8 cellular contexts compared by ENCODE assay signal in the genomic region with DNA sequence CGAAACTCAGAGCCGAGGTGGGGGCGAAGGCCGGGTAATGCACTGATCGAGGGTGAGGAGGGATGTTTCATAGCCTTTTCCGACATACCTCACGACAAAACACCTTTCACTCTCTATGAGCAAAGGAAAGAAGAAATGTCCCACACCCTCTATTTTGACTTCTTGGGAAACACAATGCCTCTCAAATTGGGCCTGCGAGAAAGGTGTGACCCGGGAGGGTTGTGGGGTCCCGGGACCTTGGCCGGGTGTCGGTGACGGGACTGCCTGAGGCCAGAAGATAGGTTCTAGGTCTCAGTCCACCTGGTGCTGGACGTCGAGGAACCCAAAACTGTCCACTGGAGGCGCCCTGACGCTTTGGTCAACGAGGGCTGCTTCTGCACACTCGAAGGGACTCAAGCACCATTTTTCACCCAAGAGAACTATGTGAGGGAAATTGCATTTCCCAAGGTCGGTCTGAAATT.
DNase-seq lines count a peak whose midpoint lies in the region; ATAC-seq and TF ChIP-seq lines count a peak whose summit lies in the region.

No MANE protein-coding gene starts in this region.

- DNase-seq in DMS114 treated with DMSO at 0.1 percent for 48 hours (lab: John Stamatoyannopoulos, UW; ENCODE audit: unreplicated experiment): peak; percentile 11
- peak; percentile 40 for DNase-seq in HK-2 (ENCODE audit: unreplicated experiment)
- DNase-seq in T-helper 2 cell treated with Interferon-gamma antibody and Interleukin-4, amounts not matched to agents 5 μg/mL and 100 μg/mL, for 36 hours (ENCODE audit: low spot score): no peak
- peak; percentile 9 for DNase-seq in fibroblast of gingiva (ENCODE audit: low read depth)
- no peak for DNase-seq in amniotic stem cell (lab: John Stamatoyannopoulos, UW)
- DNase-seq in activated gamma-delta T cell treated with Interleukin-2 at 50 U/mL for 16 hours: no peak

- no peaks in the 10 kb centered on the region for H3K79me2 ChIP-seq in parathyroid adenoma

- H3K4me3 ChIP-seq in parathyroid adenoma (ENCODE audit: low read depth, low read length): no peak overlapping the region

- H3K36me3 ChIP-seq in parathyroid adenoma (ENCODE audit: control insufficient read depth, insufficient read depth, low read length): no peaks in the 10 kb centered on the region

- peaks cover 4% of the 10 kb centered on the region for H3K36me3 Mint-ChIP-seq in T-helper 2 cell treated with Interferon-gamma antibody and Interleukin-4, amounts not matched to agents 5 μg/mL and 100 μg/mL, for 36 hours (ENCODE audit: low read depth)

- no peaks in the 10 kb centered on the region for H3K9me3 Mint-ChIP-seq in T-helper 2 cell treated with Interferon-gamma antibody and Interleukin-4, amounts not matched to agents 5 μg/mL and 100 μg/mL, for 36 hours

- no peak overlapping the region for H3K9ac ChIP-seq in parathyroid adenoma

- H3K27ac ChIP-seq in parathyroid adenoma: no peak overlapping the region

- peak overlapping the region; percentile 71 for H3K4me2 ChIP-seq in parathyroid adenoma (ENCODE audit: low read length)

- H3K4me1 ChIP-seq in parathyroid adenoma: peaks cover 5% of the 10 kb centered on the region

- no peak for ATAC-seq in GM19452 (IDR thresholded peaks at IDR 0.05; ENCODE audit: unreplicated experiment)

- H3K4me3 Mint-ChIP-seq in T-helper 2 cell treated with Interferon-gamma antibody and Interleukin-4, amounts not matched to agents 5 μg/mL and 100 μg/mL, for 36 hours: peak overlapping the region; percentile 74

- no peak overlapping the region for H3K27ac Mint-ChIP-seq in T-helper 2 cell treated with Interferon-gamma antibody and Interleukin-4, amounts not matched to agents 5 μg/mL and 100 μg/mL, for 36 hours

- H3K27me3 Mint-ChIP-seq in T-helper 2 cell treated with Interferon-gamma antibody and Interleukin-4, amounts not matched to agents 5 μg/mL and 100 μg/mL, for 36 hours (ENCODE audit: low read depth): peaks cover 90% of the 10 kb centered on the region

- no peaks in the 10 kb centered on the region for H3K9me3 ChIP-seq in parathyroid adenoma (ENCODE audit: control insufficient read depth, low read length)

- no peaks in the 10 kb centered on the region for H3K27me3 ChIP-seq in parathyroid adenoma (ENCODE audit: control insufficient read depth, insufficient read depth, low read length)

- no peak overlapping the region for H2AFZ ChIP-seq in parathyroid adenoma

- TF ChIP-seq CTCF in parathyroid adenoma (IDR thresholded peaks at IDR 0.05): peak; percentile 23

- H3K4me1 Mint-ChIP-seq in T-helper 2 cell treated with Interferon-gamma antibody and Interleukin-4, amounts not matched to agents 5 μg/mL and 100 μg/mL, for 36 hours (ENCODE audit: low read depth): peaks cover 27% of the 10 kb centered on the region

Comparison
In these comparisons a context has a peak if more than half of its experiments do, and no peak if none do; other contexts are left out.
1. DNase-seq: peak in DMS114 treated with DMSO at 0.1 percent for 48 hours (single experiment), HK-2 (single experiment) and fibroblast of gingiva (single experiment); none in T-helper 2 cell treated with Interferon-gamma antibody and Interleukin-4, amounts not matched to agents 5 μg/mL and 100 μg/mL, for 36 hours (single experiment), amniotic stem cell (single experiment) and activated gamma-delta T cell treated with Interleukin-2 at 50 U/mL for 16 hours (single experiment).